In genomic region chr11:129023968-129024676, GRCh38 we compare ENCODE assay signal across 11 cellular contexts.
A peak's percentile ranks its signal among the peaks of the same experiment; 100 is the strongest.
DNase-seq lines count a peak whose midpoint lies in the region; ATAC-seq and TF ChIP-seq lines count a peak whose summit lies in the region.
"Had no signal": no experiment of that assay in that cellular context is flagged by ENCODE, and none has a peak within 500 bp of the region (broad histone marks: within the 10 kb centered on the region; RNA-seq: fewer than 3 reads in every experiment).

No MANE protein-coding gene starts in this region.

- peaks cover 22% of the 10 kb centered on the region for H3K4me1 Mint-ChIP-seq in activated naive CD4-positive, alpha-beta T cell treated with anti-CD3 and anti-CD28 coated beads for 36 hours (ENCODE audit: low read depth)
- H3K4me1 Mint-ChIP-seq in T-helper 17 cell: peaks cover 6% of the 10 kb centered on the region
- no peaks in the 10 kb centered on the region for H3K4me1 Mint-ChIP-seq in stimulated activated effector memory CD8-positive, alpha-beta T cell treated with anti-CD3 and anti-CD28 coated beads, Interleukin-12 subunit alpha, Interleukin-12 subunit beta, amount 100 ng/mL, for 72 hours
- H3K4me1 Mint-ChIP-seq: CD14-positive monocyte had no signal

- peak overlapping the region in 3 of 4 donors; percentile 36 to 44 (median 38) for H3K27ac ChIP-seq in upper lobe of left lung

- CTCF ChIA-PET in activated naive CD4-positive, alpha-beta T cell treated with anti-CD3 and anti-CD28 coated beads for 36 hours (lab: Charles Lee): interaction anchor here (1.4 kb wide), 1 partner anchor 67 kb away, joined by 4 read pairs; no protein-coding TSS in a partner anchor

- H3K27ac Mint-ChIP-seq in activated naive CD4-positive, alpha-beta T cell treated with anti-CD3 and anti-CD28 coated beads for 36 hours: no peak overlapping the region
- no peak overlapping the region for H3K27ac Mint-ChIP-seq in activated naive CD4-positive, alpha-beta T cell treated with anti-CD3 and anti-CD28 coated beads, Interleukin-2, amount 50 U/mL, for 72 hours
- H3K27ac Mint-ChIP-seq in T-helper 17 cell: no peak overlapping the region
- H3K27ac Mint-ChIP-seq in stimulated activated effector memory CD8-positive, alpha-beta T cell treated with anti-CD3 and anti-CD28 coated beads, Interleukin-12 subunit alpha, Interleukin-12 subunit beta, amount 100 ng/mL, for 72 hours: no peak overlapping the region
- H3K27ac Mint-ChIP-seq: CD14-positive monocyte; dendritic cell treated with granulocyte-macrophage colony-stimulating factor and Interleukin-4, amounts not matched to agents 40 ng/mL and 50 ng/mL, for 4 days had no signal

- H3K9me3 Mint-ChIP-seq in activated naive CD4-positive, alpha-beta T cell treated with anti-CD3 and anti-CD28 coated beads for 36 hours: no peaks in the 10 kb centered on the region
- H3K9me3 Mint-ChIP-seq in activated naive CD4-positive, alpha-beta T cell treated with anti-CD3 and anti-CD28 coated beads, Interleukin-2, amount 50 U/mL, for 72 hours: no peaks in the 10 kb centered on the region
- H3K9me3 Mint-ChIP-seq in stimulated activated effector memory CD8-positive, alpha-beta T cell treated with anti-CD3 and anti-CD28 coated beads, Interleukin-12 subunit alpha, Interleukin-12 subunit beta, amount 100 ng/mL, for 72 hours: no peaks in the 10 kb centered on the region
- H3K9me3 Mint-ChIP-seq: CD14-positive monocyte; dendritic cell treated with granulocyte-macrophage colony-stimulating factor and Interleukin-4, amounts not matched to agents 40 ng/mL and 50 ng/mL, for 4 days had no signal

- WGBS in upper lobe of left lung, 2 donors: 59 to 63% methylated on average over 2 of the region's 2 CpGs

- H3K36me3 Mint-ChIP-seq in activated naive CD4-positive, alpha-beta T cell treated with anti-CD3 and anti-CD28 coated beads for 36 hours (ENCODE audit: low read depth): no peaks in the 10 kb centered on the region
- no peaks in the 10 kb centered on the region for H3K36me3 Mint-ChIP-seq in activated naive CD4-positive, alpha-beta T cell treated with anti-CD3 and anti-CD28 coated beads, Interleukin-2, amount 50 U/mL, for 72 hours
- H3K36me3 Mint-ChIP-seq in T-helper 17 cell (ENCODE audit: low read depth): peaks cover 2% of the 10 kb centered on the region
- no peaks in the 10 kb centered on the region for H3K36me3 Mint-ChIP-seq in stimulated activated effector memory CD8-positive, alpha-beta T cell treated with anti-CD3 and anti-CD28 coated beads, Interleukin-12 subunit alpha, Interleukin-12 subunit beta, amount 100 ng/mL, for 72 hours
- H3K36me3 Mint-ChIP-seq: CD14-positive monocyte had no signal

- no peaks in the 10 kb centered on the region for H3K27me3 Mint-ChIP-seq in activated naive CD4-positive, alpha-beta T cell treated with anti-CD3 and anti-CD28 coated beads for 36 hours (ENCODE audit: low read depth)
- peaks cover 6% of the 10 kb centered on the region for H3K27me3 Mint-ChIP-seq in T-helper 17 cell
- H3K27me3 Mint-ChIP-seq: dendritic cell treated with granulocyte-macrophage colony-stimulating factor and Interleukin-4, amounts not matched to agents 40 ng/mL and 50 ng/mL, for 4 days had no signal

- H3K4me3 ChIP-seq in upper lobe of left lung: peak overlapping the region in 1 of 4 donors; percentile 5

- TF ChIP-seq EP300 in upper lobe of left lung (IDR thresholded peaks at IDR 0.05): no peak

- H3K27me3 ChIP-seq in upper lobe of left lung: no peaks in the 10 kb centered on the region

- H3K36me3 ChIP-seq in upper lobe of left lung: no peaks in the 10 kb centered on the region

- ATAC-seq in activated naive CD4-positive, alpha-beta T cell treated with anti-CD3 and anti-CD28 coated beads, Interleukin-2, amount 50 U/mL, for 72 hours: no peak
- ATAC-seq in T-helper 17 cell: peak; percentile 54
- peak; percentile 46 to 92 for ATAC-seq in upper lobe of left lung (ENCODE audit: low FRiP score in 2 of 2)
- ATAC-seq in GM18519 (IDR thresholded peaks at IDR 0.05; ENCODE audit: low FRiP score, unreplicated experiment): no peak
- no peak for ATAC-seq in stimulated activated effector memory CD8-positive, alpha-beta T cell treated with anti-CD3 and anti-CD28 coated beads, Interleukin-12 subunit alpha, Interleukin-12 subunit beta, amount 100 ng/mL, for 72 hours
- ATAC-seq: HepG2 had no signal

- intact Hi-C loops in activated naive CD4-positive, alpha-beta T cell treated with anti-CD3 and anti-CD28 coated beads for 36 hours (cut with micrococcal nuclease): no loop called here

- peak; percentile 25 for DNase-seq in activated naive CD4-positive, alpha-beta T cell treated with anti-CD3 and anti-CD28 coated beads for 36 hours
- DNase-seq in activated naive CD4-positive, alpha-beta T cell treated with anti-CD3 and anti-CD28 coated beads, Interleukin-2, amount 50 U/mL, for 72 hours (ENCODE audit: low spot score in 2 of 2): no peak
- no peak for DNase-seq in T-helper 17 cell
- peak; percentile 89 for DNase-seq in islet precursor cell
- peak in 1 of 2 donors; percentile 82 for DNase-seq in upper lobe of left lung
- no peak for DNase-seq in stimulated activated effector memory CD8-positive, alpha-beta T cell treated with anti-CD3 and anti-CD28 coated beads, Interleukin-12 subunit alpha, Interleukin-12 subunit beta, amount 100 ng/mL, for 72 hours (ENCODE audit: low spot score in 2 of 2)
- DNase-seq in NCI-H1436 treated with DMSO at 0.1 percent for 48 hours (lab: John Stamatoyannopoulos, UW): no peak

- peak overlapping the region; percentile 22 for H3K4me3 Mint-ChIP-seq in activated naive CD4-positive, alpha-beta T cell treated with anti-CD3 and anti-CD28 coated beads for 36 hours
- no peak overlapping the region for H3K4me3 Mint-ChIP-seq in T-helper 17 cell
- no peak overlapping the region for H3K4me3 Mint-ChIP-seq in stimulated activated effector memory CD8-positive, alpha-beta T cell treated with anti-CD3 and anti-CD28 coated beads, Interleukin-12 subunit alpha, Interleukin-12 subunit beta, amount 100 ng/mL, for 72 hours
- H3K4me3 Mint-ChIP-seq: CD14-positive monocyte; dendritic cell treated with granulocyte-macrophage colony-stimulating factor and Interleukin-4, amounts not matched to agents 40 ng/mL and 50 ng/mL, for 4 days had no signal

- no peaks in the 10 kb centered on the region for H3K9me3 ChIP-seq in T-helper 17 cell (ENCODE audit: control insufficient read depth, low read length, poor library complexity, severe bottlenecking)
- no peaks in the 10 kb centered on the region for H3K9me3 ChIP-seq in upper lobe of left lung

- TF ChIP-seq CTCF in upper lobe of left lung (IDR thresholded peaks at IDR 0.05): no peak

- H3K4me1 ChIP-seq in upper lobe of left lung: no peaks in the 10 kb centered on the region

- peak in 2 of 4 donors; percentile 23 to 29 for TF ChIP-seq POLR2A in upper lobe of left lung (IDR thresholded peaks at IDR 0.05)

Comparison
In these comparisons a context has a peak if more than half of its experiments do, and no peak if none do; other contexts are left out.
1. DNase-seq: peak in activated naive CD4-positive, alpha-beta T cell treated with anti-CD3 and anti-CD28 coated beads for 36 hours (single experiment) and islet precursor cell (single experiment); none in activated naive CD4-positive, alpha-beta T cell treated with anti-CD3 and anti-CD28 coated beads, Interleukin-2, amount 50 U/mL, for 72 hours (0 of 2), T-helper 17 cell (0 of 3), stimulated activated effector memory CD8-positive, alpha-beta T cell treated with anti-CD3 and anti-CD28 coated beads, Interleukin-12 subunit alpha, Interleukin-12 subunit beta, amount 100 ng/mL, for 72 hours (0 of 2) and NCI-H1436 treated with DMSO at 0.1 percent for 48 hours (single experiment).
2. ATAC-seq: peak in T-helper 17 cell (single experiment) and upper lobe of left lung (2 of 2); none in activated naive CD4-positive, alpha-beta T cell treated with anti-CD3 and anti-CD28 coated beads, Interleukin-2, amount 50 U/mL, for 72 hours (0 of 2), GM18519 (single experiment) and stimulated activated effector memory CD8-positive, alpha-beta T cell treated with anti-CD3 and anti-CD28 coated beads, Interleukin-12 subunit alpha, Interleukin-12 subunit beta, amount 100 ng/mL, for 72 hours (single experiment).